8 cellular contexts compared by ENCODE assay signal in the genomic region with DNA sequence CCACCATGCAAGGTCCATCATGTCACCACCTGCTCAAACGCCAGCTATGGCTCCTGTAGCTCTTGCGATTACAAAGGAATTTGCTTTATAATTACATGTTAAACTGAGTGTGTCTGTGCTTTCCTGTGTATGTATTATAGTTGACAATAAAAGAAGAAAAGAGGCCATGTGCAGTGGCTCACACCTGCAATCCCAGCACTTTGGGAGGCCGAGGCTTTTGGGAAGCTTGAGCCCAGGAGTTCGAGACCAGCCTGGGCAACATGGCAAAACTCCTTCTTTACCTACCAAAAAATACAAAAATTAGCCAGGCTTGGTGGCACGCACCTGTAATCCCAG. TPM values are rescaled to one million over a fixed set of nuclear protein-coding genes. Genes with fewer than 3 reads are reported as not detected.
DNase-seq lines count a peak whose midpoint lies in the region; ATAC-seq and TF ChIP-seq lines count a peak whose summit lies in the region.

No MANE protein-coding gene starts in this region.

- H3K4me1 Mint-ChIP-seq in activated naive CD4-positive, alpha-beta T cell treated with anti-CD3 and anti-CD28 coated beads for 36 hours (ENCODE audit: low read depth) = peaks cover 55% of the 10 kb centered on the region

- peak overlapping the region; percentile 97 for H3K27ac Mint-ChIP-seq in activated naive CD4-positive, alpha-beta T cell treated with anti-CD3 and anti-CD28 coated beads for 36 hours

- H3K4me3 Mint-ChIP-seq in activated naive CD4-positive, alpha-beta T cell treated with anti-CD3 and anti-CD28 coated beads for 36 hours = peak overlapping the region; percentile 78

- H3K4me1 ChIP-seq in adrenal gland (replicated peaks in 1 of 2) = peaks cover 18 to 52% of the 10 kb centered on the region in 2 donors
- H3K4me1 ChIP-seq in mesodermal cell (ENCODE audit: control insufficient read depth, insufficient read depth, low read length, poor library complexity, severe bottlenecking) = peaks cover 17% of the 10 kb centered on the region
- H3K4me1 ChIP-seq in transverse colon = peaks cover 35 to 47% (median 39%) of the 10 kb centered on the region in 4 donors

- H3K27me3 Mint-ChIP-seq in activated naive CD4-positive, alpha-beta T cell treated with anti-CD3 and anti-CD28 coated beads for 36 hours (ENCODE audit: low read depth) = no peaks in the 10 kb centered on the region

- H3K36me3 ChIP-seq in adrenal gland (replicated peaks in 1 of 2) (peaks cover 0 to 11% of the 10 kb centered on the region in 2 donors), mesodermal cell (ENCODE audit: control insufficient read depth, insufficient read depth, low read length) (peaks cover 24% of the 10 kb centered on the region), transverse colon (no peaks in the 10 kb centered on the region)

- no peaks in the 10 kb centered on the region for H3K9me3 Mint-ChIP-seq in activated naive CD4-positive, alpha-beta T cell treated with anti-CD3 and anti-CD28 coated beads for 36 hours

- TF ChIP-seq POLR2A in adrenal gland (IDR thresholded peaks at IDR 0.05) (no peak), transverse colon (IDR thresholded peaks at IDR 0.05) (no peak)

- CTCF ChIA-PET in activated naive CD4-positive, alpha-beta T cell treated with anti-CD3 and anti-CD28 coated beads for 36 hours (lab: Charles Lee) = interaction anchor here (0.6 to 4.2 kb wide), 13 partner anchors 15 to 204 kb away, joined by 3 to 28 read pairs (median 5); partner anchors contain the start of genes ATRIP and SLC26A6

- H3K4me3 ChIP-seq in adrenal gland (no peak overlapping the region), mesodermal cell (ENCODE audit: extremely low read depth, insufficient read depth, low read length, poor library complexity, severe bottlenecking) (no peak overlapping the region), transverse colon (peak overlapping the region in 2 of 4 donors; percentile 50 to 81)

- in situ Hi-C loops in transverse colon (cut with MboI; ENCODE audit: low pct_ligation_motif_present in 1 of 4, low pct_unique_long_range_greater_than_20kb in 1 of 4, low sequenced_read_pairs in 3 of 4) = no loop called here

- no peak for DNase-seq in activated naive CD4-positive, alpha-beta T cell treated with anti-CD3 and anti-CD28 coated beads for 36 hours
- no peak for DNase-seq in activated naive CD4-positive, alpha-beta T cell treated with anti-CD3 and anti-CD28 coated beads, Interleukin-2, amount 50 U/mL, for 16 hours
- DNase-seq in adrenal gland (no peak), transverse colon (no peak), cortex of kidney (lab: John Stamatoyannopoulos, UW) (no peak), cerebellum (ENCODE audit: low spot score) (no peak)

- ATAC-seq in GM18520 (IDR thresholded peaks at IDR 0.05; ENCODE audit: unreplicated experiment) = no peak

- WGBS in adrenal gland, 4 donors = 71 to 81% (median 76%) methylated on average over 5 of the region's 5 CpGs
- WGBS in mesodermal cell (ENCODE audit: insufficient coverage in 2 of 2), 2 experiments = 67 to 79% methylated on average over 2 of the region's 5 CpGs
- WGBS in transverse colon (ENCODE audit: low coverage in 1 of 2), 2 donors = 69 to 73% methylated on average over 3 to 5 of the region's 5 CpGs

- intact Hi-C loops in activated naive CD4-positive, alpha-beta T cell treated with anti-CD3 and anti-CD28 coated beads for 36 hours (cut with micrococcal nuclease) = loop anchor here (1.0 to 10.0 kb wide), 8 partner anchors 33 to 1761 kb away; partner anchors contain the start of genes CCDC51, GNAI2, NME6 and SLC26A6
- intact Hi-C loops in adrenal gland (cut with DNase I) (no loop called here), transverse colon (cut with DNase I; ENCODE audit: low total_unique reads) (no loop called here)

- no peaks in the 10 kb centered on the region for H3K27me3 ChIP-seq in adrenal gland
- no peaks in the 10 kb centered on the region for H3K27me3 ChIP-seq in transverse colon

- no peaks in the 10 kb centered on the region for H3K9me3 ChIP-seq in adrenal gland (replicated peaks in 1 of 3)
- no peaks in the 10 kb centered on the region for H3K9me3 ChIP-seq in mesodermal cell (ENCODE audit: control insufficient read depth, low read length)
- H3K9me3 ChIP-seq in transverse colon = no peaks in the 10 kb centered on the region

- peak overlapping the region; percentile 79 to 100 (median 95) for H3K27ac ChIP-seq in adrenal gland
- H3K27ac ChIP-seq in mesodermal cell (ENCODE audit: low read depth, low read length, severe bottlenecking) = peak overlapping the region; percentile 95
- H3K27ac ChIP-seq in transverse colon = peak overlapping the region; percentile 94 to 97 (median 95)

- H3K36me3 Mint-ChIP-seq in activated naive CD4-positive, alpha-beta T cell treated with anti-CD3 and anti-CD28 coated beads for 36 hours (ENCODE audit: low read depth) = peaks cover 17% of the 10 kb centered on the region

- no peak for TF ChIP-seq EP300 in transverse colon (IDR thresholded peaks at IDR 0.05; ENCODE audit: low read depth)

- TF ChIP-seq CTCF in adrenal gland (IDR thresholded peaks at IDR 0.05) = no peak
- TF ChIP-seq CTCF in transverse colon (IDR thresholded peaks at IDR 0.05) = no peak

RNA-seq across cellular contexts. Expression of gene ATRIP, which starts 27.0 kb away (rescaled TPM):
- total RNA-seq in activated naive CD4-positive, alpha-beta T cell treated with anti-CD3 and anti-CD28 coated beads for 36 hours = 10 to 100 TPM in 1 of 2 experiments, 1 to 10 TPM in 1; 8.9 to 10.0 TPM
- 10 to 100 TPM in 1 of 8 donors, 1 to 10 TPM in 7; 5.1 to 15.9 (median 6.7) TPM for total RNA-seq in adrenal gland
- polyA plus RNA-seq in adrenal gland = 1 to 10 TPM; 6.7 to 9.1 (median 8.4) TPM
- polyA plus RNA-seq in mesodermal cell (2013, experiment 1 of 2) = 13.1 TPM
- 10.5 TPM for polyA plus RNA-seq in mesodermal cell (2013, experiment 2 of 2)
- 1 to 10 TPM; 1.8 to 4.4 (median 2.9) TPM for total RNA-seq in transverse colon
- 7.3 TPM for total RNA-seq in cerebellum

RNA-seq across cellular contexts. Expression of gene SHISA5, which starts 30.4 kb away (rescaled TPM):
- total RNA-seq in activated naive CD4-positive, alpha-beta T cell treated with anti-CD3 and anti-CD28 coated beads for 36 hours = 10 to 100 TPM; 85.7 to 90.3 TPM
- total RNA-seq in adrenal gland = 100 to 1,000 TPM; 110 to 167 (median 133) TPM
- polyA plus RNA-seq in adrenal gland = 10 to 100 TPM; 77.2 to 89.4 (median 85.6) TPM
- polyA plus RNA-seq in mesodermal cell (2013, experiment 1 of 2) = 233 TPM
- polyA plus RNA-seq in mesodermal cell (2013, experiment 2 of 2) = 178 TPM
- total RNA-seq in transverse colon = 10 to 100 TPM; 72.9 to 89.4 (median 80.8) TPM
- total RNA-seq in cerebellum = 39.5 TPM

RNA-seq across cellular contexts. Expression of gene TMA7, which starts 33.5 kb away (rescaled TPM):
- 100 to 1,000 TPM; 319 to 353 TPM for total RNA-seq in activated naive CD4-positive, alpha-beta T cell treated with anti-CD3 and anti-CD28 coated beads for 36 hours
- total RNA-seq in adrenal gland = 100 to 1,000 TPM; 177 to 322 (median 224) TPM
- polyA plus RNA-seq in adrenal gland = 100 to 1,000 TPM; 489 to 891 (median 742) TPM
- polyA plus RNA-seq in mesodermal cell (2013, experiment 1 of 2) = 468 TPM
- 482 TPM for polyA plus RNA-seq in mesodermal cell (2013, experiment 2 of 2)
- total RNA-seq in transverse colon = 100 to 1,000 TPM; 115 to 279 (median 192) TPM
- total RNA-seq in cerebellum = 83.0 TPM

RNA-seq across cellular contexts. Expression of gene CCDC51, which starts 33.7 kb away (rescaled TPM):
- 10 to 100 TPM; 16.4 to 17.4 TPM for total RNA-seq in activated naive CD4-positive, alpha-beta T cell treated with anti-CD3 and anti-CD28 coated beads for 36 hours
- total RNA-seq in adrenal gland (10 to 100 TPM; 14.3 to 28.7 (median 19.5) TPM), transverse colon (10 to 100 TPM in 2 of 4 donors, 1 to 10 TPM in 2; 2.8 to 14.1 (median 8.2) TPM), cerebellum (6.0 TPM)
- 10 to 100 TPM in 1 of 3 donors, 1 to 10 TPM in 2; 7.3 to 20.8 (median 8.0) TPM for polyA plus RNA-seq in adrenal gland
- polyA plus RNA-seq in mesodermal cell (2013, experiment 1 of 2) = 16.5 TPM
- polyA plus RNA-seq in mesodermal cell (2013, experiment 2 of 2) = 14.6 TPM

RNA-seq across cellular contexts. Expression of gene PLXNB1, which starts 43.7 kb away (rescaled TPM):
- 1 to 10 TPM; 1.5 to 2.0 TPM for total RNA-seq in activated naive CD4-positive, alpha-beta T cell treated with anti-CD3 and anti-CD28 coated beads for 36 hours
- total RNA-seq in adrenal gland (10 to 100 TPM in 6 of 8 donors, 1 to 10 TPM in 2; 5.9 to 23.5 (median 13.7) TPM), transverse colon (100 to 1,000 TPM; 129 to 530 (median 245) TPM), cerebellum (85.4 TPM)
- polyA plus RNA-seq in adrenal gland = 100 to 1,000 TPM in 1 of 3 donors, 10 to 100 TPM in 1, 1 to 10 TPM in 1; 6.1 to 115 (median 45.6) TPM
- 57.1 TPM for polyA plus RNA-seq in mesodermal cell (2013, experiment 1 of 2)
- 47.5 TPM for polyA plus RNA-seq in mesodermal cell (2013, experiment 2 of 2)
